Comparison of ENCODE assay signal across 9 cellular contexts in the genomic region with DNA sequence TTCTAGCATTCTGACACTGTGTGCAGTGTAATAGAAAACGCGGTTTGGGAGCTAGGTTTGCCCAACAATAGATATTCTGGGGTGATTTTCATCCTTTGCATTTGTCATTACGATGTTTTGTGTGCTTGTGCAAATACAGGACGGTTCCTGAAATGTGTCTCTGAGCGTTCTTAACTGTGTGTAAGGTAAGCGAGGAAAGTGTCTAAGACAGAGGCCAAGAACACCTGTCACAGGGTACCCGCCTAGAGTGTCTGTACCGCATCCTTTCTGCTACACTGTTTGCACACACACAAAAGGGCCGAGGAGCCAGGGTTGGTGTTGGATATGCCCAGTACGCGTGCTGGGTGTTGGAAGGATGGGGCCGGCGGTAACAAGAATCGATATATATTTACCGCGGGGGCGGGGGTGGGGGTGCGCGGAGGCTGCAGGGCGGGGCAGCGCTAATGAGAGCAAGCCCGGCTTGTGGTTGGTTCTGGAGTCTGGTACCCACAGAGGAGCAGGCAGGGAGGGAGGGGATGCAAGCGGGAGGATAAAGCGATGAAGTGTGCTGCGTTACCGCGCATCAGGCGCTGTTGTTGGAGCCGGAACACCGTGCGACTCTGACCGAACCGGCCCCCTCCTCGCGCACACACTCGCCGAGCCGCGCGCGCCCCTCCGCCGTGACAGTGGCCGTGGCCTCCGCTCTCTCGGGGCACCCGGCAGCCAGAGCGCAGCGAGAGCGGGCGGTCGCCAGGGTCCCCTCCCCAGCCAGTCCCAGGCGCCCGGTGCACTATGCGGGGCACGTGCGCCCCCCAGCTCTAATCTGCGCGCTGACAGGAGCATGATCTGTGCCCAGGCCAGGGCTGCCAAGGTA. TPM values are rescaled to one million over a fixed set of nuclear protein-coding genes. Genes with fewer than 3 reads are reported as not detected.
DNase-seq lines count a peak whose midpoint lies in the region; ATAC-seq, FAIRE-seq and TF ChIP-seq lines count a peak whose summit lies in the region.
"Had no signal": no experiment of that assay in that cellular context is flagged by ENCODE, and none has a peak within 500 bp of the region (broad histone marks: within the 10 kb centered on the region; RNA-seq: fewer than 3 reads in every experiment).

Gene HECW1, plus strand, starts transcription at position 560 of the 853 bp plus-strand sequence. CDS start 131,259 bp downstream, outside the sequence.

- no peak within 1 kb of the TSS for H3K27ac Mint-ChIP-seq in astrocyte (ENCODE audit: unreplicated experiment)

- no peak for TF ChIP-seq POLR2A in upper lobe of left lung (IDR thresholded peaks at IDR 0.05)

- H3K36me3 Mint-ChIP-seq in astrocyte (ENCODE audit: low read depth, unreplicated experiment): peaks cover 1% of the 10 kb centered on the region

- H3K4me3 Mint-ChIP-seq in astrocyte (ENCODE audit: unreplicated experiment): peak within 1 kb of the TSS; percentile 87

- WGBS in upper lobe of left lung, 2 donors: 10 to 12% methylated on average over 23 to 36 of the region's 59 CpGs

- TF ChIP-seq EP300 in upper lobe of left lung (IDR thresholded peaks at IDR 0.05): no peak

- H3K27me3 Mint-ChIP-seq in astrocyte (ENCODE audit: low read depth, unreplicated experiment): peaks cover 31% of the 10 kb centered on the region

- peaks cover 18% of the 10 kb centered on the region for H3K4me1 Mint-ChIP-seq in astrocyte (ENCODE audit: low read depth, unreplicated experiment)

- no peaks in the 10 kb centered on the region for H3K79me2 ChIP-seq in astrocyte (ENCODE audit: insufficient read depth, low read length)

- intact Hi-C loops in Right ventricle myocardium inferior (cut with DNase I): no loop called here

- no peak for TF ChIP-seq CTCF in cardiac muscle cell (IDR thresholded peaks at IDR 0.05; ENCODE audit: low read depth, low read length)
- TF ChIP-seq CTCF in astrocyte (IDR thresholded peaks at IDR 0.05; ENCODE audit: insufficient read depth, low read depth, low read length): no peak
- TF ChIP-seq CTCF in kidney epithelial cell (IDR thresholded peaks at IDR 0.05; ENCODE audit: insufficient read depth, low read length, poor library complexity, severe bottlenecking): no peak
- no peak for TF ChIP-seq CTCF in upper lobe of left lung (IDR thresholded peaks at IDR 0.05)

- peak within 1 kb of the TSS; percentile 88 for H3K4me2 ChIP-seq in astrocyte (ENCODE audit: low read length)

- peak within 1 kb of the TSS; percentile 57 for H2AFZ ChIP-seq in astrocyte (ENCODE audit: low read depth, low read length)

- H3K27me3 ChIP-seq in cardiac muscle cell (peaks cover 81% of the 10 kb centered on the region), astrocyte (ENCODE audit: insufficient read depth, low read length) (peaks cover 31% of the 10 kb centered on the region), kidney epithelial cell (ENCODE audit: control insufficient read depth, insufficient read depth, low read length) (peaks cover 47% of the 10 kb centered on the region), upper lobe of left lung (peaks cover 0 to 33% (median 19%) of the 10 kb centered on the region in 4 donors)

- H3K9me3 ChIP-seq in cardiac muscle cell (ENCODE audit: low read depth) (no peaks in the 10 kb centered on the region), astrocyte (ENCODE audit: insufficient read depth, low read depth, low read length) (no peaks in the 10 kb centered on the region), upper lobe of left lung (no peaks in the 10 kb centered on the region)

- peak within 1 kb of the TSS; percentile 46 for H3K4me3 ChIP-seq in cardiac muscle cell
- H3K4me3 ChIP-seq in astrocyte (ENCODE audit: insufficient read depth, low read depth, low read length): peak within 1 kb of the TSS; percentile 50
- peak within 1 kb of the TSS; percentile 32 for H3K4me3 ChIP-seq in kidney epithelial cell (ENCODE audit: low read depth, low read length)
- H3K4me3 ChIP-seq in upper lobe of left lung: peak within 1 kb of the TSS in 3 of 4 donors; percentile 14 to 37 (median 21)

- no peaks in the 10 kb centered on the region for H4K20me1 ChIP-seq in astrocyte (ENCODE audit: insufficient read depth, low read length)

- H3K9ac ChIP-seq in astrocyte (ENCODE audit: low read length): peak within 1 kb of the TSS; percentile 30

- H3K4me1 ChIP-seq in cardiac muscle cell (ENCODE audit: low read depth) (no peaks in the 10 kb centered on the region), astrocyte (ENCODE audit: insufficient read depth, low read length) (peaks cover 14% of the 10 kb centered on the region), upper lobe of left lung (peaks cover 11 to 18% (median 14%) of the 10 kb centered on the region in 4 donors)

- DNase-seq in cardiac muscle cell (ENCODE audit: low read depth in 1 of 2, low spot score in 1 of 2) (peak in 1 of 2 donors; percentile 8), Right ventricle myocardium inferior (ENCODE audit: missing footprints) (no peak), astrocyte (ENCODE audit: low read depth) (no peak), kidney epithelial cell (ENCODE audit: low read depth) (no peak), upper lobe of left lung (peak in 1 of 2 donors; percentile 76), NCI-H226 (no peak), NCI-H1105 treated with DMSO at 0.1 percent for 48 hours (lab: John Stamatoyannopoulos, UW) (no peak)
- DNase-seq: DMS153 had no signal

- no peak within 1 kb of the TSS for H3K27ac ChIP-seq in cardiac muscle cell
- no peak within 1 kb of the TSS for H3K27ac ChIP-seq in astrocyte (ENCODE audit: low read depth, low read length)
- no peak within 1 kb of the TSS for H3K27ac ChIP-seq in upper lobe of left lung

- FAIRE-seq in astrocyte (lab: Jason Lieb, UNC): no peak

- ATAC-seq in Right ventricle myocardium inferior (no peak), upper lobe of left lung (ENCODE audit: low FRiP score in 2 of 2) (peak in 1 of 2 donors; percentile 36), HG03280 (IDR thresholded peaks at IDR 0.05; ENCODE audit: unreplicated experiment) (no peak)

- H3K9me3 Mint-ChIP-seq in astrocyte (ENCODE audit: unreplicated experiment): no peaks in the 10 kb centered on the region

- H3K36me3 ChIP-seq in cardiac muscle cell (no peaks in the 10 kb centered on the region), astrocyte (ENCODE audit: insufficient read depth, low read length) (no peaks in the 10 kb centered on the region), kidney epithelial cell (ENCODE audit: control insufficient read depth, insufficient read depth, low read length) (no peaks in the 10 kb centered on the region), upper lobe of left lung (no peaks in the 10 kb centered on the region)

RNA-seq across cellular contexts. Expression of gene HECW1, which starts in this region (rescaled TPM):
- total RNA-seq in cardiac muscle cell (0.06 and 0.39 TPM in 2 replicates), Right ventricle myocardium inferior (not detected), astrocyte (2.3 and 3.3 TPM in 2 replicates), kidney epithelial cell (0.46 and 0.82 TPM in 2 replicates), upper lobe of left lung (1 to 10 TPM in 1 of 6 donors, under 1 TPM in 4, not detected in 1; 0.10 to 1.0 (median 0.76) TPM)
- polyA plus RNA-seq in cardiac muscle cell: 0.13 and 0.72 TPM in 2 replicates
